9 cellular contexts compared by ENCODE assay signal in genomic region chr3:196694202-196694638, GRCh38. TPM values are rescaled to one million over a fixed set of nuclear protein-coding genes. Genes with fewer than 3 reads are reported as not detected.
DNase-seq lines count a peak whose midpoint lies in the region; ATAC-seq, FAIRE-seq and TF ChIP-seq lines count a peak whose summit lies in the region.
"Had no signal": no experiment of that assay in that cellular context is flagged by ENCODE, and none has a peak within 500 bp of the region (broad histone marks: within the 10 kb centered on the region; RNA-seq: fewer than 3 reads in every experiment).

No MANE protein-coding gene starts in this region.

- POLR2A ChIA-PET in A549 (lab: Yijun Ruan, JAX) = no interaction called here
- POLR2A ChIA-PET in PC-9 (lab: Charles Lee; ENCODE audit: unreplicated experiment) = interaction anchor here (0.6 to 0.7 kb wide), 3 partner anchors 358 to 992 kb away, joined by 3 to 7 read pairs (median 5); no protein-coding TSS in a partner anchor

- no peaks in the 10 kb centered on the region for H3K36me3 ChIP-seq in PC-9 (ENCODE audit: low read depth)
- no peaks in the 10 kb centered on the region for H3K36me3 ChIP-seq in tibial artery

- H3K27ac ChIP-seq in A549 (no peak overlapping the region), PC-9 (no peak overlapping the region), tibial artery (no peak overlapping the region)

- no peaks in the 10 kb centered on the region for H3K9me2 ChIP-seq in PC-9 (ENCODE audit: insufficient read depth)

- intact Hi-C loops in PC-9 (cut with micrococcal nuclease; ENCODE audit: unreplicated experiment) = no loop called here
- intact Hi-C loops in tibial artery (cut with DNase I; ENCODE audit: low total_unique reads) = no loop called here

- TF ChIP-seq RAD21 in A549 (conservative IDR thresholded peaks at IDR 0.05 in 1 of 2, IDR thresholded peaks at IDR 0.05 in 1 of 2) = no peak

- CTCF ChIA-PET in A549 (lab: Yijun Ruan, JAX) = interaction anchor here (1.6 kb wide), 1 partner anchor 166 kb away, joined by 6 read pairs; no protein-coding TSS in a partner anchor
- CTCF ChIA-PET in PC-9 (lab: Charles Lee) = interaction anchor here (0.6 to 1.2 kb wide), 4 partner anchors 17 to 220 kb away, joined by 3 to 9 read pairs (median 8); no protein-coding TSS in a partner anchor

- TF ChIP-seq EP300 in A549 (IDR thresholded peaks at IDR 0.05) = no peak

- no TSS peak for BruUV-seq in PC-9 (replicated peaks; lab: Mats Ljungman, UMichigan)

- DNase-seq in A549 (ENCODE audit: low read depth in 1 of 2, low spot score in 1 of 2) = peak; percentile 19 to 22
- peak; percentile 51 for DNase-seq in GM03348 (ENCODE audit: low spot score)
- peak in 1 of 2 experiments; percentile 15 for DNase-seq in PC-9
- DNase-seq in choroid plexus epithelial cell (ENCODE audit: low read depth) = peak; percentile 40
- DNase-seq in tibial artery = no peak
- DNase-seq in putamen (ENCODE audit: low spot score) = no peak
- DNase-seq: SIG-M5 had no signal

- H2AFZ ChIP-seq in PC-9 = no peak overlapping the region

- no peaks in the 10 kb centered on the region for H3F3A ChIP-seq in PC-9 (ENCODE audit: insufficient read depth, low read depth)

- ATAC-seq in A549 (no peak; a peak in 1 of 6 replicates), GM21825 (IDR thresholded peaks at IDR 0.05; ENCODE audit: unreplicated experiment) (no peak), GM18519 (IDR thresholded peaks at IDR 0.05; ENCODE audit: low FRiP score, unreplicated experiment) (no peak)

- 4% methylated on average over 1 of the region's 1 CpG for WGBS in A549 (ENCODE audit: missing lambda C conversion rate)

- H3K4me2 ChIP-seq in A549 (no peak overlapping the region), PC-9 (no peak overlapping the region)

- no peak overlapping the region for H3K4me3 ChIP-seq in A549
- no peak overlapping the region for H3K4me3 ChIP-seq in PC-9
- H3K4me3 ChIP-seq in choroid plexus epithelial cell (ENCODE audit: low read depth, low read length) = no peak overlapping the region
- H3K4me3 ChIP-seq in tibial artery = no peak overlapping the region

- H3K79me2 ChIP-seq in PC-9 (ENCODE audit: low read depth) = no peaks in the 10 kb centered on the region

- TF ChIP-seq POLR2A in A549 (IDR thresholded peaks at IDR 0.05; ENCODE audit: low read length) = no peak

- no peak; the same call in 1 of the 3 replicates for TF ChIP-seq CTCF in A549 (IDR thresholded peaks at IDR 0.05)
- peak; percentile 52 for TF ChIP-seq CTCF in PC-9 (conservative IDR thresholded peaks at IDR 0.05)
- TF ChIP-seq CTCF in choroid plexus epithelial cell (conservative IDR thresholded peaks at IDR 0.05; ENCODE audit: low read depth, low read length) = peak; percentile 21
- TF ChIP-seq CTCF in tibial artery (IDR thresholded peaks at IDR 0.05) = no peak

- no peaks in the 10 kb centered on the region for H3K27me3 ChIP-seq in PC-9 (ENCODE audit: insufficient read depth, low read depth)
- peaks cover 0 to 15% of the 10 kb centered on the region in 2 donors for H3K27me3 ChIP-seq in tibial artery

- H3K4me1 ChIP-seq in A549 (no peaks in the 10 kb centered on the region), PC-9 (replicated peaks; ENCODE audit: insufficient read depth) (no peaks in the 10 kb centered on the region), tibial artery (no peaks in the 10 kb centered on the region)

- no peaks in the 10 kb centered on the region for H4K20me1 ChIP-seq in PC-9 (ENCODE audit: insufficient read depth)

- no peak for FAIRE-seq in A549 (lab: Jason Lieb, UNC)

- H3K9me3 ChIP-seq in A549 (no peaks in the 10 kb centered on the region), PC-9 (ENCODE audit: insufficient read depth, low read depth) (no peaks in the 10 kb centered on the region), tibial artery (no peaks in the 10 kb centered on the region)

TF ChIP-seq in A549, 52 proteins besides CTCF, POLR2A, EP300 and RAD21:
- TF ChIP-seq FOXS1 (CRISPR knock-in tag; IDR thresholded peaks at IDR 0.05) (no peak), FOSB (CRISPR knock-in tag; IDR thresholded peaks at IDR 0.05) (no peak), HOXB13 (CRISPR knock-in tag; IDR thresholded peaks at IDR 0.05; ENCODE audit: low read depth) (no peak), RCOR1 (IDR thresholded peaks at IDR 0.05; ENCODE audit: low read depth, low read length) (no peak), SREBF2 (IDR thresholded peaks at IDR 0.05) (no peak), EHMT2 (IDR thresholded peaks at IDR 0.05; ENCODE audit: low read depth) (no peak), HOXA7 (CRISPR knock-in tag; IDR thresholded peaks at IDR 0.05) (no peak), ZNF302 (CRISPR knock-in tag; IDR thresholded peaks at IDR 0.05) (no peak), CEBPB (IDR thresholded peaks at IDR 0.05) (no peak), CBX2 (IDR thresholded peaks at IDR 0.05; ENCODE audit: borderline replicate concordance, low read depth) (no peak)

RNA-seq across cellular contexts. Expression of gene CEP19, which starts 17.8 kb away (rescaled TPM):
- polyA plus RNA-seq in A549 (2011; rRNA removed) (4.2 and 5.3 TPM in 2 replicates), A549 (2017; fragmentation: RNase III; extraction: RNeasy Plus Mini Kit Qiagen cat#74134 plus additional on column Dnase treatment) (3.6 to 4.5 TPM (median 4.2 TPM) in 3 replicates)
- polyA plus RNA-seq in A549 (2012; cell fraction: cytosol; rRNA removed) = 1.7 and 1.8 TPM in 2 replicates
- polyA plus RNA-seq in A549 (2012; cell fraction: nucleus; rRNA removed) = 0.30 and 0.44 TPM in 2 replicates
- polyA minus RNA-seq in A549 (2011; rRNA and poly(A)+ RNA removed) = 0.44 and 0.62 TPM in 2 replicates
- total RNA-seq in PC-9 (2021) = 3.4 and 5.5 TPM in 2 replicates

RNA-seq across cellular contexts. Expression of gene PIGX, which starts 18.0 kb away (rescaled TPM):
- 36.2 and 45.2 TPM in 2 replicates for polyA plus RNA-seq in A549 (2011; rRNA removed)
- 12.6 and 14.1 TPM in 2 replicates for polyA plus RNA-seq in A549 (2012; cell fraction: cytosol; rRNA removed)
- 4.0 and 7.3 TPM in 2 replicates for polyA plus RNA-seq in A549 (2012; cell fraction: nucleus; rRNA removed)
- polyA plus RNA-seq in A549 (2017; fragmentation: RNase III; extraction: RNeasy Plus Mini Kit Qiagen cat#74134 plus additional on column Dnase treatment) = 22.3 to 23.6 TPM (median 23.0 TPM) in 3 replicates
- polyA minus RNA-seq in A549 (2011; rRNA and poly(A)+ RNA removed) = 7.4 and 10.7 TPM in 2 replicates
- total RNA-seq in PC-9 (2021) = 47.6 and 52.9 TPM in 2 replicates

RNA-seq across cellular contexts. Expression of gene PAK2, which starts 45.4 kb away (rescaled TPM):
- polyA plus RNA-seq in A549 (2011; rRNA removed) (49.8 and 61.8 TPM in 2 replicates), A549 (2017; fragmentation: RNase III; extraction: RNeasy Plus Mini Kit Qiagen cat#74134 plus additional on column Dnase treatment) (33.0 to 35.3 TPM (median 34.4 TPM) in 3 replicates)
- polyA plus RNA-seq in A549 (2012; cell fraction: cytosol; rRNA removed) = 18.0 and 20.2 TPM in 2 replicates
- 5.5 and 6.0 TPM in 2 replicates for polyA plus RNA-seq in A549 (2012; cell fraction: nucleus; rRNA removed)
- polyA minus RNA-seq in A549 (2011; rRNA and poly(A)+ RNA removed) = 69.4 and 88.2 TPM in 2 replicates
- 78.6 and 113 TPM in 2 replicates for total RNA-seq in PC-9 (2021)

RNA-seq across cellular contexts. Expression of gene NRROS, which starts 54.7 kb away (rescaled TPM):
- polyA plus RNA-seq in A549 (2011; rRNA removed) = not detected in 2 replicates
- 0.03 TPM in 1 of 2 replicates, not detected in the other for polyA plus RNA-seq in A549 (2012; cell fraction: cytosol; rRNA removed)
- not detected in 2 replicates for polyA plus RNA-seq in A549 (2012; cell fraction: nucleus; rRNA removed)
- polyA plus RNA-seq in A549 (2017; fragmentation: RNase III; extraction: RNeasy Plus Mini Kit Qiagen cat#74134 plus additional on column Dnase treatment) = not detected in 3 replicates
- not detected in 2 replicates for polyA minus RNA-seq in A549 (2011; rRNA and poly(A)+ RNA removed)
- 2.2 and 3.1 TPM in 2 replicates for total RNA-seq in PC-9 (2021)

Comparison
In these comparisons a context has a peak if more than half of its experiments do, and no peak if none do; other contexts are left out.
1. DNase-seq: peak in A549 (2 of 2), GM03348 (single experiment) and choroid plexus epithelial cell (single experiment); none in tibial artery (0 of 2) and putamen (single experiment).
2. CTCF ChIP-seq: peak in PC-9 (single experiment) and choroid plexus epithelial cell (single experiment); none in A549 (single experiment) and tibial artery (0 of 2).